ENCODE assay signal across 22 cellular contexts in genomic region chr1:5513179-5513578, GRCh38.
"Had no signal": no experiment of that assay in that cellular context is flagged by ENCODE, and none has a peak within 500 bp of the region (broad histone marks: within the 10 kb centered on the region; RNA-seq: fewer than 3 reads in every experiment).

No MANE protein-coding gene starts in this region.

- H3K36me3 Mint-ChIP-seq: immature natural killer cell had no signal

- H3K4me1 Mint-ChIP-seq: immature natural killer cell had no signal

- H3K4me3 ChIP-seq: coronary artery, dorsolateral prefrontal cortex, esophagus muscularis mucosa, gastroesophageal sphincter, heart left ventricle, hepatocyte, left lung, lower lobe of right lung had no signal

- H3K36me3 ChIP-seq: esophagus muscularis mucosa, gastroesophageal sphincter, heart left ventricle, left lung, lower lobe of right lung had no signal

- H3K4me3 Mint-ChIP-seq: immature natural killer cell had no signal

- H3K4me1 ChIP-seq: foreskin keratinocyte, heart left ventricle, left lung had no signal

- FAIRE-seq: colon, endothelial cell of umbilical vein, frontal cortex had no signal

- H3K9me3 ChIP-seq: esophagus muscularis mucosa, gastroesophageal sphincter, heart left ventricle, left lung, lower lobe of right lung had no signal

- ATAC-seq: foreskin keratinocyte, gastroesophageal sphincter, heart left ventricle, left cardiac atrium, left ventricle myocardium superior had no signal

- H3K9me3 Mint-ChIP-seq: immature natural killer cell had no signal

- H3K27ac Mint-ChIP-seq: immature natural killer cell had no signal

- H3K27ac ChIP-seq: coronary artery, dorsolateral prefrontal cortex, esophagus muscularis mucosa, foreskin keratinocyte, gastroesophageal sphincter, heart left ventricle, hepatocyte, left lung, lower lobe of right lung had no signal

- DNase-seq: dermis blood vessel endothelial cell; dorsolateral prefrontal cortex; effector CD4-positive, alpha-beta T cell; effector memory CD4-positive, alpha-beta T cell; foreskin keratinocyte; heart left ventricle; hypothalamus; immature natural killer cell; islet precursor cell; left cardiac atrium; left lung; left ventricle myocardium superior; lower lobe of right lung; mesenchymal stem cell; midbrain had no signal
